Comparison of ENCODE assay signal across 8 cellular contexts in the genomic region with DNA sequence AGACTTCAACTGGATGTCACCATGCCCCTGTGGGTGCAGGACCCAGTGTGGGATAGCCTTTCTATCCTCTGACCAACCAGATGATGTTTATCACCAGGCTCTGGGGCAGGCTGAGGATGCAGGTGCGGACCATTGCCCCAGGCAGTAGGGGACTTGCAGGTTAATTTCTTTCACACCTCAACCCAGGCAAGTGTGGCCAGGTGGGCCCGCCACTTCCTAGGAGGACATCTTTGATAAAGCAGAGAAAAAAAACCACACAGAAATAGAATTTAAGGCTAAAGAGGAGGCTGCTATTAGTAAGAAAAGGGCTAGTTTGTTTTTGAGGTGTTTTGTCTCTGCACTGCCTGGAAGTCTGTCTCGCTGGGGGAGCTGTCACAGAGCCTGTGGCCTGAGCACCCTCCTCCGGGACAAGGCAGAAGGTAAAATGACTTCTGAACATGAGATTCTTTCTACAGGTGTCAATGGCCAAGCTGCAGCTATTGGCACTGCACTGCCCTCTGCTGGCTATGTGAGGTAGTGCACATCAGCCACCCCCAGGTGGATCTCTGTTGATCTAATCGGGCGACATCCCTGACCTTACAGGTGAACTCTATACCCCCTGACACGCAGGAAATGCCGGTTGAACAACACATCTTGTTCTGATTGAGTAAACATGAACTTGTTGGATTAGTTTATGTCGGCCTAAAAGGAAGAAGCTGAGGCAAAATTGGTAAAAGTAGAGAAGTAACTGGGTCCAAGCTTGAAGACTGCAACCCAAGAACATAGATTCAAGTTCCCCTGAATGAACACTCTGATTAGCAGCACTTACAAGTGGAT. TPM values are rescaled to one million over a fixed set of nuclear protein-coding genes. Genes with fewer than 3 reads are reported as not detected.
DNase-seq lines count a peak whose midpoint lies in the region; ATAC-seq and TF ChIP-seq lines count a peak whose summit lies in the region.

No MANE protein-coding gene starts in this region.

- intact Hi-C loops in vagina (cut with DNase I) = loop anchor here (5.0 to 10.0 kb wide), 3 partner anchors 65 to 163 kb away; partner anchors contain the start of gene PKD1L1

- peak; percentile 98 to 99 (median 98) for TF ChIP-seq CTCF in vagina (IDR thresholded peaks at IDR 0.05)

- H3K9me3 ChIP-seq in vagina = no peaks in the 10 kb centered on the region

- H3K27me3 ChIP-seq in vagina = no peaks in the 10 kb centered on the region

- H3K36me3 ChIP-seq in vagina = peaks cover 0 to 18% of the 10 kb centered on the region in 2 donors

- H3K4me1 ChIP-seq in vagina = no peaks in the 10 kb centered on the region

- TF ChIP-seq POLR2A in vagina (IDR thresholded peaks at IDR 0.05) = no peak

- no peak overlapping the region for H3K27ac ChIP-seq in vagina

- peak; percentile 89 for ATAC-seq in GM21423 (IDR thresholded peaks at IDR 0.05; ENCODE audit: unreplicated experiment)

- DNase-seq in Daoy (ENCODE audit: low read depth) = peak; percentile 83
- DNase-seq in HT1080 (ENCODE audit: low read depth) = peak; percentile 43
- DNase-seq in RPMI7951 (ENCODE audit: low read depth) = peak; percentile 53
- DNase-seq in activated T-helper 9 cell treated with anti-CD3 and anti-CD28 coated beads, Interleukin-2, amount 50 U/mL, for 16 hours (ENCODE audit: low read depth) = peak; percentile 77
- DNase-seq in germinal center (ENCODE audit: low spot score) = peak; percentile 78
- peak; percentile 46 for DNase-seq in pons (ENCODE audit: low spot score)
- DNase-seq in vagina (ENCODE audit: extremely low spot score in 2 of 2) = no peak

- H3K4me3 ChIP-seq in vagina = no peak overlapping the region

RNA-seq across cellular contexts. Expression of gene UPP1, which starts 21.0 kb away (rescaled TPM):
- 47.3 and 50.8 TPM in 2 replicates for total RNA-seq in Daoy (2014; rRNA removed; shearing (Covaris generic))
- 11.8 and 12.8 TPM in 2 replicates for total RNA-seq in HT1080 (2014; rRNA removed; shearing (Covaris generic))
- polyA plus RNA-seq in HT1080 (2015; cell fraction: cytosol; rRNA removed) = 38.0 TPM in 2 replicates
- polyA plus RNA-seq in HT1080 (2015; cell fraction: nucleus; rRNA removed) = 63.7 and 71.4 TPM in 2 replicates
- 39.0 and 69.2 TPM in 2 replicates for total RNA-seq in RPMI7951 (2014; rRNA removed; shearing (Covaris generic))
- total RNA-seq in vagina = 79.8 TPM

Comparison
In these comparisons a context has a peak if more than half of its experiments do, and no peak if none do; other contexts are left out.
1. DNase-seq: peak in Daoy (single experiment), HT1080 (single experiment), RPMI7951 (single experiment), activated T-helper 9 cell treated with anti-CD3 and anti-CD28 coated beads, Interleukin-2, amount 50 U/mL, for 16 hours (single experiment), germinal center (single experiment) and pons (single experiment); none in vagina (0 of 2).